Comparison of ENCODE assay signal across 20 cellular contexts in genomic region chr12:106378788-106379187, GRCh38.
"Had no signal": no experiment of that assay in that cellular context is flagged by ENCODE, and none has a peak within 500 bp of the region (broad histone marks: within the 10 kb centered on the region; RNA-seq: fewer than 3 reads in every experiment).

No MANE protein-coding gene starts in this region.

- DNase-seq: activated CD8-positive, alpha-beta memory T cell treated with anti-CD3 and anti-CD28 coated beads for 24 hours; activated effector memory CD4-positive, alpha-beta T cell treated with anti-CD3 and anti-CD28 coated beads, Interleukin-2, amount 50 U/mL, for 16 hours; activated T-cell treated with anti-CD3 and anti-CD28 coated beads for 4 hours; aorta; cerebellar nuclear complex; effector CD8-positive, alpha-beta T cell; foreskin melanocyte; head of caudate nucleus; mesendoderm; nucleus accumbens; posterior cingulate gyrus; retina; stimulated activated CD4-positive, alpha-beta T cell treated with anti-CD3 and anti-CD28 coated beads, Interleukin-4, amount 100 ng/mL, for 1 hour; stimulated activated naive CD4-positive, alpha-beta T cell treated with Interleukin-2 at 50 U/mL for 16 hours; substantia nigra; T1000; WERI-Rb-1 had no signal

- H3K27me3 ChIP-seq: tibial nerve had no signal

- H3K27ac Mint-ChIP-seq: nephron had no signal

- H3K4me3 ChIP-seq: tibial nerve had no signal

- H3K4me3 Mint-ChIP-seq: nephron had no signal

- H3K4me1 Mint-ChIP-seq: nephron had no signal

- H3K36me3 ChIP-seq: WERI-Rb-1 had no signal

- H3K27ac ChIP-seq: epithelial cell of prostate, tibial nerve, WERI-Rb-1 had no signal

- H3K4me1 ChIP-seq: tibial nerve had no signal
